In the genomic region with DNA sequence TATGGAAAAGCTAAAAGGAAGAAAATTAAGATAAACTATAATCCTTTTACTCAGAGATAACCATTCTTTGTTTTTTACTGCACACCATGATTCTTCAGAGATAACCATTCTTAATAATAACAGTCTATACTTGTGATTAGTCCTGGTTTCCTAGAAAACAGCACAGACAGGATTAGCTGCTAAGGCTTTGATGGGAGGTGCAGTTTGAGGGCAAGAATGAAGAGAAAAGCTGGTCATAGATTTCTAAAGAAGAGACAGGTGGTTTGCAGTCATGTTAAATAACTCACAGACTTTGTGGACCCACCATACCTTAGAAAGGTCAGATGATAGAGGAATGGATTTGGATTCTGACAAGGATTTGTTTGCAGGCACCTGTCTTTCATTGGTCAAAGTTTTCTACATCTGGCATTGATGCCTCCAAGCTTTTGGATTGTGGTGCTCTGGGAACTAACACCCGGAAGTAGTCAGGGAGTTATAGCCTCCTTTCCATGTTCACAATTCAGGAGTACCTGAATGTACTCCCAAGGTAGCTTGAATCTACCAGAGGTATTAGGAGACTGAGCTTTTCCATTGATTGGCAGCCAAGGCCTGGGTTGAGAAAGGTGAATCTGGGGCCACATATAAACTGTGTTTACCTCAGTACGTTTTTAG, we compare ENCODE assay signal across 20 cellular contexts. TPM values are rescaled to one million over a fixed set of nuclear protein-coding genes. Genes with fewer than 3 reads are reported as not detected.
DNase-seq lines count a peak whose midpoint lies in the region; ATAC-seq and TF ChIP-seq lines count a peak whose summit lies in the region.
"Had no signal": no experiment of that assay in that cellular context is flagged by ENCODE, and none has a peak within 500 bp of the region (broad histone marks: within the 10 kb centered on the region; RNA-seq: fewer than 3 reads in every experiment).

No MANE protein-coding gene starts in this region.

- no peak overlapping the region for H4K8ac ChIP-seq in trophoblast cell (ENCODE audit: low read depth, low read length)

- no peaks in the 10 kb centered on the region for H3F3A ChIP-seq in Loucy (ENCODE audit: low read depth)

- peak overlapping the region; percentile 95 for H3K4me3 Mint-ChIP-seq in activated T-helper 17 cell treated with anti-CD3 and anti-CD28 coated beads, Interleukin-2, amount 50 U/mL, for 72 hours

- no peak overlapping the region for H2BK5ac ChIP-seq in trophoblast cell (ENCODE audit: low read depth, low read length, poor library complexity)

- TF ChIP-seq POLR2A in ovary (IDR thresholded peaks at IDR 0.05), result no peak

- H3K4me1 ChIP-seq in Loucy (ENCODE audit: insufficient read depth, low read length, poor library complexity, severe bottlenecking) (peaks cover 53% of the 10 kb centered on the region), trophoblast cell (ENCODE audit: control insufficient read depth in 1 of 2, insufficient read depth in 2 of 2, low read length in 2 of 2) (no peaks in the 10 kb centered on the region), ovary (ENCODE audit: insufficient read depth) (peaks cover 4% of the 10 kb centered on the region)

- no peak overlapping the region for H3K23ac ChIP-seq in trophoblast cell (ENCODE audit: low read length)

- TF ChIP-seq EP300 in ovary (IDR thresholded peaks at IDR 0.05), result no peak

- peaks cover 79% of the 10 kb centered on the region for H4K20me1 ChIP-seq in Loucy (ENCODE audit: insufficient read depth, low read length, poor library complexity, severe bottlenecking)

- H3K79me1 ChIP-seq in trophoblast cell (ENCODE audit: low read length), result peaks cover 9% of the 10 kb centered on the region

- H3K9me3 ChIP-seq in Loucy (ENCODE audit: insufficient read depth, low read depth, low read length) (no peaks in the 10 kb centered on the region), trophoblast cell (ENCODE audit: insufficient read depth, low read depth, low read length) (no peaks in the 10 kb centered on the region), ovary (no peaks in the 10 kb centered on the region)
- H3K9me3 ChIP-seq: BLaER1 treated with 17β-estradiol and CSF1 and Interleukin-3, amounts not matched to agents 10 nM and 100 nM; SJCRH30 had no signal

- no peak overlapping the region for H3K18ac ChIP-seq in trophoblast cell (ENCODE audit: low read length)

- H3K27ac Mint-ChIP-seq in activated T-helper 17 cell treated with anti-CD3 and anti-CD28 coated beads, Interleukin-2, amount 50 U/mL, for 72 hours, result no peak overlapping the region

- H3K4me1 Mint-ChIP-seq in activated T-helper 17 cell treated with anti-CD3 and anti-CD28 coated beads, Interleukin-2, amount 50 U/mL, for 72 hours, result peaks cover 46% of the 10 kb centered on the region

- ATAC-seq in activated T-helper 17 cell treated with anti-CD3 and anti-CD28 coated beads, Interleukin-2, amount 50 U/mL, for 72 hours (replicated peaks), result no peak

- no peak overlapping the region for H2BK120ac ChIP-seq in trophoblast cell (ENCODE audit: insufficient read depth, low read length, poor library complexity)

- H3K9ac ChIP-seq in Loucy (ENCODE audit: low read depth, low read length, poor library complexity, severe bottlenecking) (peak overlapping the region; percentile 87), trophoblast cell (ENCODE audit: low read length) (no peak overlapping the region)
- H3K9ac ChIP-seq: BLaER1 treated with 17β-estradiol and CSF1 and Interleukin-3, amounts not matched to agents 10 nM and 100 nM had no signal

- no peaks in the 10 kb centered on the region for H3K9me3 Mint-ChIP-seq in activated T-helper 17 cell treated with anti-CD3 and anti-CD28 coated beads, Interleukin-2, amount 50 U/mL, for 72 hours

- no peak overlapping the region for H4K91ac ChIP-seq in trophoblast cell (ENCODE audit: low read depth, low read length)

- H2AFZ ChIP-seq in Loucy (ENCODE audit: low read length), result no peak overlapping the region
- no peak overlapping the region for H2AFZ ChIP-seq in trophoblast cell (ENCODE audit: insufficient read depth, low read length, poor library complexity)

- H4K12ac ChIP-seq in trophoblast cell (ENCODE audit: low read depth, low read length), result no peak overlapping the region

- TF ChIP-seq CTCF in Loucy (conservative IDR thresholded peaks at IDR 0.05; ENCODE audit: low read length) (no peak), ovary (IDR thresholded peaks at IDR 0.05) (no peak)

- no peaks in the 10 kb centered on the region for H3K27me3 Mint-ChIP-seq in activated T-helper 17 cell treated with anti-CD3 and anti-CD28 coated beads, Interleukin-2, amount 50 U/mL, for 72 hours

- H3K27me3 ChIP-seq in Loucy (ENCODE audit: insufficient read depth, low read length, poor library complexity, severe bottlenecking), result no peaks in the 10 kb centered on the region
- H3K27me3 ChIP-seq in trophoblast cell (ENCODE audit: insufficient read depth, low read length), result no peaks in the 10 kb centered on the region
- H3K27me3 ChIP-seq in ovary, result no peaks in the 10 kb centered on the region
- H3K27me3 ChIP-seq: BLaER1 treated with 17β-estradiol and CSF1 and Interleukin-3, amounts not matched to agents 10 nM and 100 nM; SJCRH30 had no signal

- peak overlapping the region; percentile 88 for H3K4me3 ChIP-seq in Loucy (ENCODE audit: low read length, poor library complexity, severe bottlenecking)
- no peak overlapping the region for H3K4me3 ChIP-seq in trophoblast cell (ENCODE audit: low read depth, low read length)
- no peak overlapping the region for H3K4me3 ChIP-seq in ovary
- H3K4me3 ChIP-seq: BLaER1 treated with 17β-estradiol and CSF1 and Interleukin-3, amounts not matched to agents 10 nM and 100 nM; SJCRH30 had no signal

- H3K27ac ChIP-seq in trophoblast cell (ENCODE audit: low read depth, low read length) (no peak overlapping the region), ovary (no peak overlapping the region)
- H3K27ac ChIP-seq: 22Rv1; BLaER1 treated with 17β-estradiol and CSF1 and Interleukin-3, amounts not matched to agents 10 nM and 100 nM; RWPE1; SJCRH30 had no signal

- H3K4ac ChIP-seq in trophoblast cell (ENCODE audit: low read depth, low read length), result peak overlapping the region; percentile 69

- H3K36me3 ChIP-seq in Loucy (ENCODE audit: insufficient read depth, low read length) (peaks cover 20% of the 10 kb centered on the region; the same call in 1 of the 2 replicates), trophoblast cell (ENCODE audit: control insufficient read depth in 1 of 2, insufficient read depth in 2 of 2, low read length in 2 of 2) (peaks cover 0 to 3% of the 10 kb centered on the region in 2 experiments), ovary (no peaks in the 10 kb centered on the region)

- H3K4me2 ChIP-seq in Loucy (ENCODE audit: low read depth, low read length, poor library complexity, severe bottlenecking) (peak overlapping the region; percentile 88), trophoblast cell (ENCODE audit: low read length) (no peak overlapping the region)

- H2AK5ac ChIP-seq in trophoblast cell (ENCODE audit: low read length), result no peak overlapping the region

- H3K14ac ChIP-seq in trophoblast cell (ENCODE audit: low read length), result no peak overlapping the region

- H3K36me3 Mint-ChIP-seq in activated T-helper 17 cell treated with anti-CD3 and anti-CD28 coated beads, Interleukin-2, amount 50 U/mL, for 72 hours (ENCODE audit: low read depth), result peaks cover 79% of the 10 kb centered on the region

- peaks cover 93% of the 10 kb centered on the region for H3K79me2 ChIP-seq in Loucy (ENCODE audit: insufficient read depth, low read length)
- peaks cover 6% of the 10 kb centered on the region for H3K79me2 ChIP-seq in trophoblast cell (ENCODE audit: control insufficient read depth, insufficient read depth, low read length, poor library complexity)

- H3K9me2 ChIP-seq in Loucy (replicated peaks; ENCODE audit: low read depth, low read length), result no peaks in the 10 kb centered on the region

- no peak overlapping the region for H2BK12ac ChIP-seq in trophoblast cell (ENCODE audit: low read length)

- intact Hi-C loops in ovary (cut with DNase I), result no loop called here

- WGBS in trophoblast cell (ENCODE audit: extremely low coverage, insufficient coverage, insufficient read length), result no CpG with 5 or more reads among the region's 2 CpGs
- 72 to 80% (median 78%) methylated on average over 2 of the region's 2 CpGs for WGBS in ovary, 3 donors

- peak; percentile 29 for DNase-seq in NCI-H82 (lab: John Stamatoyannopoulos, UW)
- DNase-seq in NCI-H82 treated with DMSO at 0.1 percent for 48 hours (lab: John Stamatoyannopoulos, UW; ENCODE audit: unreplicated experiment), result no peak
- DNase-seq in trophoblast cell, result no peak
- DNase-seq in ovary, result no peak
- no peak for DNase-seq in mesenteric fat pad (ENCODE audit: low spot score)
- no peak for DNase-seq in kidney glomerular epithelial cell (lab: John Stamatoyannopoulos, UW)
- DNase-seq: COR-L47, DMS153, HCEC 1CT, NCI-H187 treated with DMSO at 0.1 percent for 48 hours, NCI-H2171, NCI-H446 treated with DMSO at 0.1 percent for 48 hours, NCI-H774, SJCRH30, SW 1271 had no signal

RNA-seq across cellular contexts. Expression of a gene that starts 3.7 kb away (rescaled TPM):
- 10 to 100 TPM; 74.0 to 77.3 TPM for total RNA-seq in activated T-helper 17 cell treated with anti-CD3 and anti-CD28 coated beads, Interleukin-2, amount 50 U/mL, for 72 hours
- polyA plus RNA-seq in trophoblast cell (2013), result 24.5 and 26.8 TPM in 2 replicates
- total RNA-seq in ovary (10 to 100 TPM; 23.1 to 49.1 (median 38.3) TPM), mesenteric fat pad (26.8 TPM)
- polyA plus RNA-seq in ovary, result 10 to 100 TPM; 31.5 to 32.4 TPM
